In the genomic region with DNA sequence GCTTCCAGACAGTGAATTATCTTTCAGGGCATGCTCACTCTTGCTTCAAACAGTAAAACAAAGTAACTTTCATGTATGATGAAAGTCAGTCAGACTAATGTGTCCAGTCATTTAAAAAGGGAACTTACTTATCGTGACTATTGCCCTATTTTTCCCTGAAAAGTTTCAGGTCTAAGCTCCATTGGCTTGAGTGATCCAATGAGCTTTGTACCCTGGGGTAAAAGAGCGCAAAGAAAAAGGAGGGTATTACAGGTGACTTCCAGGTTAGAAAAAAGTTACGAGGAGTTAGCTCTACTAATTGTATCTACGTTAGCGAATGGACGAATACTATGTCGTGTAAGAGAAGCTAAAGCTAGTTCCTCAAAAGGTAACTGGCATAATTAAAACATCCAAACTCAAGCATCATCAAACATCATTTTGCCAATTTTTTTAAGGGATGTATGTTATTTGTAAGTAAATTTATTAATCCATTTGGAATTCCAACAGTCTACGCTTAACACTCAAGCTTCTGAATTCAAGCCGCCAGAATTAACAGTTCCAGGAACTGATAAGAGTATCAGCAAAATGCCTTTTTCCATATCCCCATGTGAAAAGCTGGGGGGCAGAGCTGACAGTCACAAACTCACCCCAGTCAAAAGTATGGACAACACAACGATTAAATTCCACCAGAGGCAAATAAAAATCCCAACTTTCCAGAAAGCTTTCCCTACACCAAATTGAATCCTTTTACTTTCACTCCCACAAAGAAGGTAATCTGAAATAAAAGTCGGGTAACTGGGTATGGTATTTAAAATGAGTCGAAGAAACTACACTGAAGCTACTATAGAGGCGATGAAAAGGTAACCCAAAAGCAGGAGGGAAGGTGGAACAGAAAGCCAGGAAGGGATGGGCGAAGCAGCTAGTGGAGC, we compare ENCODE assay signal across 8 cellular contexts. TPM values are rescaled to one million over a fixed set of nuclear protein-coding genes. Genes with fewer than 3 reads are reported as not detected.
DNase-seq lines count a peak whose midpoint lies in the region; ATAC-seq and TF ChIP-seq lines count a peak whose summit lies in the region.

No MANE protein-coding gene starts in this region.

- H3K27ac Mint-ChIP-seq in CD4-positive, alpha-beta T cell: peak overlapping the region; percentile 82

- peak overlapping the region; percentile 84 for H2AFZ ChIP-seq in IMR-90 (replicated peaks; ENCODE audit: low read length, poor library complexity)

- H3K4me1 ChIP-seq in IMR-90 (ENCODE audit: control insufficient read depth, insufficient read depth, low read length): peaks cover 10% of the 10 kb centered on the region

- ATAC-seq in CD4-positive, alpha-beta T cell (ENCODE audit: poor library complexity): no peak
- ATAC-seq in IMR-90 (ENCODE audit: low read depth) (no peak), HG03280 (IDR thresholded peaks at IDR 0.05; ENCODE audit: unreplicated experiment) (no peak)

- peak overlapping the region; percentile 81 for H2BK120ac ChIP-seq in IMR-90 (ENCODE audit: low read depth, low read length)

- in situ Hi-C loops in IMR-90 (cut with MboI; ENCODE audit: low sequenced_read_pairs): no loop called here

- 0 out of 2 replicates have a peak overlapping the region, but pooled peaks have one; percentile 30 for H2BK20ac ChIP-seq in IMR-90 (ENCODE audit: low read depth, low read length)

- TSS peak; percentile 32 for BruUV-seq in IMR-90 (replicated peaks; lab: Mats Ljungman, UMichigan)

- H3K9me3 Mint-ChIP-seq in CD4-positive, alpha-beta T cell: no peaks in the 10 kb centered on the region

- peak overlapping the region; percentile 96 for H3K9ac ChIP-seq in IMR-90 (ENCODE audit: low read depth, low read length)

- H2BK5ac ChIP-seq in IMR-90 (ENCODE audit: low read depth, low read length, poor library complexity, severe bottlenecking): peak overlapping the region; percentile 98

- H3K36me3 ChIP-seq in IMR-90 (ENCODE audit: control insufficient read depth, insufficient read depth, low read length): no peaks in the 10 kb centered on the region
- no peaks in the 10 kb centered on the region for H3K36me3 ChIP-seq in WERI-Rb-1

- TF ChIP-seq RAD21 in IMR-90 (IDR thresholded peaks at IDR 0.05; ENCODE audit: low read length): no peak

- H3K4me3 ChIP-seq in IMR-90 (ENCODE audit: insufficient read depth, low read depth, low read length) (peak overlapping the region; percentile 96), WERI-Rb-1 (ENCODE audit: low read depth, low read length) (peak overlapping the region; percentile 87)

- H3K14ac ChIP-seq in IMR-90 (replicated peaks; ENCODE audit: low read depth, low read length): peak overlapping the region; percentile 98

- H3K4me2 ChIP-seq in IMR-90 (ENCODE audit: low read depth, low read length): peak overlapping the region; percentile 97

- peak overlapping the region; percentile 97 for H2AK9ac ChIP-seq in IMR-90 (replicated peaks; ENCODE audit: low read depth, low read length, poor library complexity)

- no peak for TF ChIP-seq CTCF in CD4-positive, alpha-beta T cell (IDR thresholded peaks at IDR 0.05)
- TF ChIP-seq CTCF in IMR-90 (conservative IDR thresholded peaks at IDR 0.05; ENCODE audit: low read depth, low read length): no peak
- no peak for TF ChIP-seq CTCF in WERI-Rb-1 (IDR thresholded peaks at IDR 0.05; ENCODE audit: low read depth, low read length)

- peak overlapping the region; percentile 67 for H3K18ac ChIP-seq in IMR-90 (ENCODE audit: low read depth, low read length)

- H2AK5ac ChIP-seq in IMR-90 (ENCODE audit: low read depth, low read length): peak overlapping the region; percentile 96

- H4K8ac ChIP-seq in IMR-90 (ENCODE audit: low read depth in 2 of 2, low read length in 2 of 2): peak overlapping the region; percentile 77 to 87; a peak in 3 of 4 replicates

- no peaks in the 10 kb centered on the region for H3K27me3 Mint-ChIP-seq in CD4-positive, alpha-beta T cell

- H2BK15ac ChIP-seq in IMR-90 (ENCODE audit: low read depth, low read length): peak overlapping the region; percentile 15; the same call in 1 of the 3 replicates

- H3K9me1 ChIP-seq in IMR-90 (ENCODE audit: insufficient read depth, low read length): peaks cover 12% of the 10 kb centered on the region

- no peaks in the 10 kb centered on the region for H3K9me3 ChIP-seq in CD4-positive, alpha-beta T cell (ENCODE audit: control insufficient read depth, low read length)
- H3K9me3 ChIP-seq in IMR-90 (ENCODE audit: control insufficient read depth, insufficient read depth, low read length) (no peaks in the 10 kb centered on the region), WERI-Rb-1 (ENCODE audit: severe bottlenecking) (no peaks in the 10 kb centered on the region)

- CTCF ChIA-PET in CD4-positive, alpha-beta T cell (lab: Charles Lee): interaction anchor here (0.8 to 6.3 kb wide), 2 partner anchors 26 to 126 kb away, joined by 3 to 42 read pairs; no protein-coding TSS in a partner anchor
- CTCF ChIA-PET in IMR-90 (lab: Yijun Ruan, JAX): interaction anchor here (0.8 to 1.6 kb wide), 3 partner anchors 26 to 213 kb away, joined by 3 to 9 read pairs (median 4); a partner anchor contains a TSS

- H4K20me1 ChIP-seq in IMR-90 (ENCODE audit: insufficient read depth, low read length): peaks cover 60% of the 10 kb centered on the region

- peaks cover 56% of the 10 kb centered on the region for H3K4me1 Mint-ChIP-seq in CD4-positive, alpha-beta T cell (ENCODE audit: low read depth)

- H3K27me3 ChIP-seq in CD4-positive, alpha-beta T cell (ENCODE audit: control insufficient read depth, insufficient read depth, low read length): no peaks in the 10 kb centered on the region
- no peaks in the 10 kb centered on the region for H3K27me3 ChIP-seq in IMR-90 (ENCODE audit: control insufficient read depth, insufficient read depth, low read length)
- no peaks in the 10 kb centered on the region for H3K27me3 ChIP-seq in WERI-Rb-1 (ENCODE audit: insufficient read depth, low read depth, severe bottlenecking)

- 0% methylated on average over 6 of the region's 14 CpGs; no CpG with 5 or more reads in 1 of the 2 experiments for WGBS in IMR-90 (ENCODE audit: extremely low coverage in 2 of 2, insufficient read length in 1 of 2), 2 experiments

- peak overlapping the region; percentile 94 for H3K4ac ChIP-seq in IMR-90 (ENCODE audit: low read depth, low read length)

- H3K23ac ChIP-seq in IMR-90 (ENCODE audit: low read depth, low read length): peak overlapping the region; percentile 99

- peak overlapping the region; percentile 75 for H3K27ac ChIP-seq in CD4-positive, alpha-beta T cell (ENCODE audit: low read depth, low read length)
- H3K27ac ChIP-seq in IMR-90 (ENCODE audit: insufficient read depth, low read length) (peak overlapping the region; percentile 98), WERI-Rb-1 (peak overlapping the region; percentile 66)

- TF ChIP-seq POLR2A in IMR-90 (IDR thresholded peaks at IDR 0.05; ENCODE audit: low read depth, low read length): no peak

- POLR2A ChIA-PET in CD4-positive, alpha-beta T cell (lab: Charles Lee): interaction anchor here (0.5 to 3.8 kb wide), 21 partner anchors 9 to 439 kb away, joined by 3 to 27 read pairs (median 5); a partner anchor contains a TSS
- POLR2A ChIA-PET in IMR-90 (lab: Charles Lee; ENCODE audit: unreplicated experiment): interaction anchor here (0.5 to 0.6 kb wide), 2 partner anchors 99 to 107 kb away, joined by 3 to 8 read pairs; no protein-coding TSS in a partner anchor

- peak overlapping the region; percentile 54 for H4K5ac ChIP-seq in IMR-90 (ENCODE audit: low read depth, low read length)

- dilution Hi-C loops in IMR-90 (cut with HindIII; ENCODE audit: low sequenced_read_pairs, unreplicated experiment): no loop called here

- peaks cover 14% of the 10 kb centered on the region for H3K36me3 Mint-ChIP-seq in CD4-positive, alpha-beta T cell (ENCODE audit: low read depth)

- H4K91ac ChIP-seq in IMR-90 (ENCODE audit: insufficient read depth, low read depth, low read length): peak overlapping the region; percentile 92

- H3K4me3 Mint-ChIP-seq in CD4-positive, alpha-beta T cell: peak overlapping the region; percentile 87

- intact Hi-C loops in CD4-positive, alpha-beta T cell (cut with DNase I, micrococcal nuclease): loop anchor here (2.0 to 10.0 kb wide), 7 partner anchors 25 to 440 kb away; a partner anchor contains a TSS
- intact Hi-C loops in IMR-90 (cut with micrococcal nuclease): loop anchor here (1.0 to 10.0 kb wide), 5 partner anchors 25 to 213 kb away; a partner anchor contains a TSS

- H3K56ac ChIP-seq in IMR-90 (ENCODE audit: extremely low read depth, insufficient read depth, low read length): peak overlapping the region; percentile 88

- peaks cover 0 to 15% of the 10 kb centered on the region in 2 experiments; a peak in 2 of 4 replicates for H3K79me1 ChIP-seq in IMR-90 (ENCODE audit: low read depth in 1 of 2, low read length in 2 of 2)

- DNase-seq in CD4-positive, alpha-beta T cell: no peak
- DNase-seq in IMR-90 (no peak), WERI-Rb-1 (no peak), germinal center (ENCODE audit: low spot score) (peak; percentile 11), renal cortical epithelial cell (ENCODE audit: low read depth) (peak; percentile 31), NCI-H1092 treated with DMSO at 0.1 percent for 48 hours (lab: John Stamatoyannopoulos, UW) (no peak), cerebellar nuclear complex (lab: John Stamatoyannopoulos, UW) (no peak)

TF ChIP-seq in IMR-90, 13 proteins besides CTCF, POLR2A, EP300 and RAD21 (continues in another document):
- TF ChIP-seq MAZ (IDR thresholded peaks at IDR 0.05; ENCODE audit: borderline replicate concordance, low read depth, low read length) (no peak), RCOR1 (IDR thresholded peaks at IDR 0.05; ENCODE audit: insufficient replicate concordance, low read length) (no peak), MXI1 (IDR thresholded peaks at IDR 0.05; ENCODE audit: borderline replicate concordance, low read depth, low read length) (no peak), CHD1 (IDR thresholded peaks at IDR 0.05; ENCODE audit: low read depth, low read length) (no peak)
- TF ChIP-seq, protein P1, sequence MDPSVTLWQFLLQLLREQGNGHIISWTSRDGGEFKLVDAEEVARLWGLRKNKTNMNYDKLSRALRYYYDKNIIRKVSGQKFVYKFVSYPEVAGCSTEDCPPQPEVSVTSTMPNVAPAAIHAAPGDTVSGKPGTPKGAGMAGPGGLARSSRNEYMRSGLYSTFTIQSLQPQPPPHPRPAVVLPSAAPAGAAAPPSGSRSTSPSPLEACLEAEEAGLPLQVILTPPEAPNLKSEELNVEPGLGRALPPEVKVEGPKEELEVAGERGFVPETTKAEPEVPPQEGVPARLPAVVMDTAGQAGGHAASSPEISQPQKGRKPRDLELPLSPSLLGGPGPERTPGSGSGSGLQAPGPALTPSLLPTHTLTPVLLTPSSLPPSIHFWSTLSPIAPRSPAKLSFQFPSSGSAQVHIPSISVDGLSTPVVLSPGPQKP (IDR thresholded peaks at IDR 0.05; ENCODE audit: borderline replicate concordance, low read depth, low read length): no peak

RNA-seq across cellular contexts. Expression of a gene that starts 1.4 kb away (rescaled TPM):
- total RNA-seq in CD4-positive, alpha-beta T cell: 10 to 100 TPM; 73.3 to 77.3 TPM
- total RNA-seq in IMR-90 (2012; rRNA removed) (441 and 453 TPM in 2 replicates), renal cortical epithelial cell (580 and 632 TPM in 2 replicates)
- 214 and 235 TPM in 2 replicates for polyA plus RNA-seq in IMR-90 (2012; rRNA removed)
- polyA plus RNA-seq in IMR-90 (2012; cell fraction: cytosol; rRNA removed): 75.0 and 88.4 TPM in 2 replicates
- polyA plus RNA-seq in IMR-90 (2012; cell fraction: nucleus; rRNA removed; ENCODE audit: low replicate concordance): 42.1 and 341 TPM in 2 replicates

Comparison
In these comparisons a context has a peak if more than half of its experiments do, and no peak if none do; other contexts are left out.
1. DNase-seq: peak in germinal center (single experiment) and renal cortical epithelial cell (single experiment); none in CD4-positive, alpha-beta T cell (0 of 10), IMR-90 (single experiment), WERI-Rb-1 (single experiment), NCI-H1092 treated with DMSO at 0.1 percent for 48 hours (single experiment) and cerebellar nuclear complex (0 of 2).
2. Peak in every context shown above with its lines, with median percentiles within 50 percentile points of each other: H3K27ac ChIP-seq.